ENCODE assay signal across 8 cellular contexts in genomic region chr3:24185738-24186384, GRCh38.
DNase-seq lines count a peak whose midpoint lies in the region; ATAC-seq, FAIRE-seq and TF ChIP-seq lines count a peak whose summit lies in the region.

No MANE protein-coding gene starts in this region.

- POLR2A ChIA-PET in GM12878 (lab: Charles Lee): interaction anchor here (1.4 kb wide), 1 partner anchor 12 kb away, joined by 4 read pairs; no protein-coding TSS in a partner anchor

- SMC1A ChIA-PET in GM12878 (lab: Charles Lee; ENCODE audit: uncharacterized antibody, unreplicated experiment): interaction anchor here (0.6 to 1.6 kb wide), 6 partner anchors 15 to 352 kb away, joined by 3 to 5 read pairs (median 4); no protein-coding TSS in a partner anchor

- TF ChIP-seq POLR2A in GM12878 (IDR thresholded peaks at IDR 0.05; ENCODE audit: low read depth, low read length) (no peak), spleen (IDR thresholded peaks at IDR 0.05) (no peak)

- peak; percentile 59 for TF ChIP-seq RAD21 in GM12878 (IDR thresholded peaks at IDR 0.05; ENCODE audit: insufficient read depth, low read depth, low read length)

- no peaks in the 10 kb centered on the region for H4K20me1 ChIP-seq in GM12878 (ENCODE audit: control insufficient read depth, insufficient read depth)

- intact Hi-C loops in GM12878 (cut with micrococcal nuclease; ENCODE audit: unreplicated experiment) (loop anchor here (1.0 kb wide), 1 partner anchor 50 kb away; no protein-coding TSS in a partner anchor), spleen (cut with DNase I; ENCODE audit: low total_unique reads) (no loop called here)

- in situ Hi-C loops in GM12878 (cut with MboI): no loop called here

- TF ChIP-seq EP300 in GM12878 (IDR thresholded peaks at IDR 0.05; ENCODE audit: borderline replicate concordance in 1 of 2, control insufficient read depth in 1 of 2, low read depth in 2 of 2, low read length in 2 of 2): no peak

- BruUV-seq in GM12878 (replicated peaks; lab: Mats Ljungman, UMichigan): no TSS peak

- no peaks in the 10 kb centered on the region for H3K79me2 ChIP-seq in GM12878 (ENCODE audit: control insufficient read depth, insufficient read depth, low read length)

- no peak overlapping the region for H2AFZ ChIP-seq in GM12878 (ENCODE audit: control insufficient read depth, low read depth, low read length)

- FAIRE-seq in GM19239 (lab: Jason Lieb, UNC) (peak; percentile 62), GM12878 (lab: Jason Lieb, UNC) (no peak)

- RAD21 ChIA-PET in GM12878 (lab: Charles Lee; ENCODE audit: unreplicated experiment): interaction anchor here (1.0 to 1.3 kb wide), 2 partner anchors 51 to 297 kb away, joined by 4 to 8 read pairs; no protein-coding TSS in a partner anchor

- DNase-seq in DMS114 treated with DMSO at 0.1 percent for 48 hours (lab: John Stamatoyannopoulos, UW; ENCODE audit: unreplicated experiment) (peak; percentile 36), GM19239 (ENCODE audit: insufficient read length, low spot score) (peak; percentile 20), NCI-H82 (lab: John Stamatoyannopoulos, UW) (peak; percentile 92), GM12878 (ENCODE audit: low read depth, low spot score) (no peak), iPS-NIHi11 (ENCODE audit: low spot score) (peak; percentile 62), spleen (no peak)

- H3K4me3 ChIP-seq in GM12878 (no peak overlapping the region), spleen (no peak overlapping the region)

- no peak overlapping the region for H3K27ac ChIP-seq in GM12878 (ENCODE audit: control insufficient read depth, insufficient read depth)
- no peak overlapping the region for H3K27ac ChIP-seq in spleen

- CTCF ChIA-PET in GM12878 (lab: Yijun Ruan, JAX): interaction anchor here (0.7 to 3.3 kb wide), 20 partner anchors 9 to 1347 kb away, joined by 3 to 16 read pairs (median 4); no protein-coding TSS in a partner anchor

- H3K4me1 ChIP-seq in GM12878 (ENCODE audit: control insufficient read depth, insufficient read depth, low read length) (no peaks in the 10 kb centered on the region), spleen (peaks cover 0 to 5% (median 0%) of the 10 kb centered on the region in 6 donors)

- no peaks in the 10 kb centered on the region for H3K27me3 ChIP-seq in GM12878 (replicated peaks in 1 of 2; ENCODE audit: control insufficient read depth in 2 of 2, insufficient read depth in 2 of 2, low read length in 1 of 2)
- no peaks in the 10 kb centered on the region for H3K27me3 ChIP-seq in spleen (replicated peaks in 1 of 7)

- H3K9me3 ChIP-seq in GM12878 (replicated peaks; ENCODE audit: control insufficient read depth, insufficient read depth, low read length) (no peaks in the 10 kb centered on the region), spleen (no peaks in the 10 kb centered on the region)

- peak; percentile 91 for ATAC-seq in HG03175 (IDR thresholded peaks at IDR 0.05; ENCODE audit: unreplicated experiment)
- peak; percentile 94 for ATAC-seq in GM12878
- no peak for ATAC-seq in HG02970 (IDR thresholded peaks at IDR 0.05; ENCODE audit: low FRiP score, unreplicated experiment)

- H3K9ac ChIP-seq in GM12878 (ENCODE audit: control insufficient read depth, insufficient read depth, low read length): no peak overlapping the region

- H3K36me3 ChIP-seq in GM12878 (ENCODE audit: control insufficient read depth in 2 of 2, insufficient read depth in 2 of 2, low read length in 1 of 2) (no peaks in the 10 kb centered on the region), spleen (no peaks in the 10 kb centered on the region)

- TF ChIP-seq CTCF in GM12878 (IDR thresholded peaks at IDR 0.05 in 2 of 3, conservative IDR thresholded peaks at IDR 0.05 in 1 of 3; ENCODE audit: control insufficient read depth in 2 of 3, extremely low read depth in 1 of 3, insufficient read depth in 1 of 3, low read depth in 3 of 3, low read length in 3 of 3): peak; percentile 60 to 68 (median 68)
- peak in 9 of 11 experiments; percentile 11 to 66 (median 47) for TF ChIP-seq CTCF in spleen (IDR thresholded peaks at IDR 0.05 in 8 of 11, conservative IDR thresholded peaks at IDR 0.05 in 3 of 11)

- 18% methylated on average over 5 of the region's 5 CpGs for whole genome bisulfite sequencing in GM12878 (ENCODE audit: insufficient coverage, insufficient replicate concordance, low lambda C conversion rate, missing lambda C conversion rate)
- WGBS in spleen, 5 donors: 27 to 45% (median 36%) methylated on average over 5 of the region's 5 CpGs

- no peak overlapping the region for H3K4me2 ChIP-seq in GM12878 (ENCODE audit: control insufficient read depth, insufficient read depth)

TF ChIP-seq in GM12878, 131 proteins besides CTCF, POLR2A, EP300 and RAD21:
- TF ChIP-seq TCF12 (IDR thresholded peaks at IDR 0.05; ENCODE audit: low read depth, low read length) (no peak), BHLHE40 (IDR thresholded peaks at IDR 0.05; ENCODE audit: borderline replicate concordance in 1 of 2, low read depth in 2 of 2, low read length in 1 of 2) (peak; percentile 12 to 22; a peak in 1 of 4 replicates), SMC3 (IDR thresholded peaks at IDR 0.05; ENCODE audit: borderline replicate concordance, low read length) (peak; percentile 60; the same call in 1 of the 2 replicates)

Comparison
In these comparisons a context has a peak if more than half of its experiments do, and no peak if none do; other contexts are left out.
1. DNase-seq: peak in DMS114 treated with DMSO at 0.1 percent for 48 hours (single experiment), GM19239 (single experiment), NCI-H82 (single experiment) and iPS-NIHi11 (single experiment); none in GM12878 (single experiment) and spleen (single experiment).